9 cellular contexts compared by ENCODE assay signal in the genomic region with DNA sequence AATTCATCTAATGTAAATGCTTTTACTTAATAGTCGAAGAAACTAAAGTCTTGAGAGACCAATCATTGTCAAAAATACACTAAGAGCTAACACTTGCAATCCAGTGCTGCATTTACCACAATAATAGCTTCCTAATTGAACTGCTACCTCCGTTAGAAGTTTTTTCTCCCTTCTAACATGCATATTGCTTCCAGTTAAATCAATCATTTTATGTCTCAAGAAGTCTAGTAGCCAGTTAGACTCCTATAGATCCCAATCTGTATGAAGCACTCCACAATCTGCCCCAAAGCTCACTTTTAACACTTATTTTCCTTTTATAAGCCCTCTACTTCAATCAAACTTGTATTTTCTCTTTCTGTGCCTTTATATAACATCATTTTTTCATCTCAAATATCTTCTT. TPM values are rescaled to one million over a fixed set of nuclear protein-coding genes. Genes with fewer than 3 reads are reported as not detected.
"Had no signal": no experiment of that assay in that cellular context is flagged by ENCODE, and none has a peak within 500 bp of the region (broad histone marks: within the 10 kb centered on the region; RNA-seq: fewer than 3 reads in every experiment).

No MANE protein-coding gene starts in this region.

- H3K36me3 ChIP-seq: HAP-1 had no signal

- H3K27ac Mint-ChIP-seq: HFFc6 had no signal

- DNase-seq: GOT3, H7, HFFc6, KG1 had no signal

- H3K9me3 ChIP-seq: HAP-1 had no signal

- H3K4me3 Mint-ChIP-seq: HFFc6 had no signal

- H3K4me1 ChIP-seq: HAP-1 had no signal

- ATAC-seq: HCT116, K562 had no signal

- H3K4me3 ChIP-seq: HAP-1, K562 had no signal

RNA-seq across cellular contexts. Expression of gene GRID2, which starts 41.4 kb away (rescaled TPM):
- total RNA-seq: HFFc6, HT-29 had no signal
- polyA plus RNA-seq: IMR-90, K562 had no signal
